ENCODE assay signal across 1 cellular context in the genomic region with DNA sequence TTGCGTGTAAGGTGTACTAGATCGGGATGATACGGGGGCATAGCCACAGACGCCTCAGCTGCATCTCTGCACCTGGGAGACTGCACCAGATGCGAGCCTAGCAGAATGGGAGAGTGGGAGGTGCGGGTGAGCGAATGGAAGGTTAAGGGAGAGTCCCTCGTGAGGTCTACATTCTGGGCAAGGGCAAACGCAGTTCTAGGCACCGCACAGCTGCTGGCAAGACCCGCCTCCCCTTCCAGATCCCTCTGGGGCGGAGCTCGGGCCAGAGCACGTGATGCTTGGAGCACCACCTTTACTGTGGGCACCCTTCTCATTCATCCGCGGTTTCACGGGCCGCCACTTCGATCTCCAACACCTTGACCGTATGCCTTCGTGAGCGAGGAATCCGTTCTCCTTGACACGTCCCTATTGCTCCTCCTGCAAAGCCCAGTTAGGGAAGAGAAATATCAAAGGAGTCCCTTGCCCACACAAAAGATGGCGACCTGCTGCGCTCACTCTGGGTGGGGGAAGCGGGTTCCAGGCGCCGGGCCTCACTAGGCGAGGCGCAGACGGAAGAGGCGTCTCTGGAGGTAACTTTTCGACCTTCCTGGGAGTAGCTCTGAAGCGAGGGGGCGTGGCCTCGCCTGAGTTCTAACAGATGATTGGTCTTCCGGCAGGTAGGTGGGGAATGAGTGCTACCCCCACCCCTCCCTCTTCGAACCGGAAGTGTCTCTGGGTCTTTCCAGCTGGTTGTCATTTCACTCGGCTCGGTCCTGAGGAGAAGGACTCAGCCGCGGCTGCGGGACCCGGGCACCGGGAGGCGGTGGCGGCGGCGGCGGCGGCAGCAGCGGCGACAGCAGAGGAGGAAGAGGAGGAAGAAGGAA.
A peak's percentile ranks its signal among the peaks of the same experiment; 100 is the strongest.
TF ChIP-seq lines count a peak whose summit lies in the region.

A gene (plus strand): TSS at position 740 of the 863 bp plus-strand sequence. CDS start 1,385 bp downstream, outside the sequence.

TF ChIP-seq in HEK293, 187 proteins besides CTCF, POLR2A, EP300 and RAD21 (continued from another document and continues in another):
- TF ChIP-seq, protein P1, sequence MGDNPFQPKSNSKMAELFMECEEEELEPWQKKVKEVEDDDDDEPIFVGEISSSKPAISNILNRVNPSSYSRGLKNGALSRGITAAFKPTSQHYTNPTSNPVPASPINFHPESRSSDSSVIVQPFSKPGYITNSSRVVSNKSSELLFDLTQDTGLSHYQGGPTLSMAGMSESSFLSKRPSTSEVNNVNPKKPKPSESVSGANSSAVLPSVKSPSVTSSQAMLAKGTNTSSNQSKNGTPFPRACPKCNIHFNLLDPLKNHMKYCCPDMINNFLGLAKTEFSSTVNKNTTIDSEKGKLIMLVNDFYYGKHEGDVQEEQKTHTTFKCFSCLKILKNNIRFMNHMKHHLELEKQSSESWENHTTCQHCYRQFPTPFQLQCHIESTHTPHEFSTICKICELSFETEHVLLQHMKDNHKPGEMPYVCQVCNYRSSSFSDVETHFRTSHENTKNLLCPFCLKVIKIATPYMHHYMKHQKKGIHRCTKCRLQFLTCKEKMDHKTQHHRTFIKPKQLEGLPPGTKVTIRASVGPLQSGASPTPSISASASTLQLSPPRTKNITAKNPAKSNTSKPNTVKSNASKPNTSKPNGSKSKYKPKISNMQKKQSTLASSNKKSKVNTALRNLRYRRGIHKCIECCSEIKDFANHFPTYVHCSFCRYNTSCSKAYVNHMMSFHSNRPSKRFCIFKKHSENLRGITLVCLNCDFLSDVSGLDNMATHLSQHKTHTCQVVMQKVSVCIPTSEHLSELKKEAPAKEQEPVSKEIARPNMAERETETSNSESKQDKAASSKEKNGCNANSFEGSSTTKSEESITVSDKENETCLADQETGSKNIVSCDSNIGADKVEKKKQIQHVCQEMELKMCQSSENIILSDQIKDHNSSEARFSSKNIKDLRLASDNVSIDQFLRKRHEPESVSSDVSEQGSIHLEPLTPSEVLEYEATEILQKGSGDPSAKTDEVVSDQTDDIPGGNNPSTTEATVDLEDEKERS (tag by site-specific recombination; IDR thresholded peaks at IDR 0.05): no peak
- TF ChIP-seq KLF10 (tag by site-specific recombination; IDR thresholded peaks at IDR 0.05) (peak; percentile 29; the same call in 1 of the 2 replicates), ZIC2 (tag by site-specific recombination; IDR thresholded peaks at IDR 0.05) (no peak; the same call in 1 of the 2 replicates), ZNF555 (tag by site-specific recombination; conservative IDR thresholded peaks at IDR 0.05) (no peak), ZNF626 (tag by site-specific recombination; IDR thresholded peaks at IDR 0.05) (no peak), ZNF350 (tag by site-specific recombination; IDR thresholded peaks at IDR 0.05) (no peak), BCL11B (tag by site-specific recombination; IDR thresholded peaks at IDR 0.05; ENCODE audit: low read depth) (no peak), GLIS1 (tag by site-specific recombination; IDR thresholded peaks at IDR 0.05) (peak; percentile 58), ZNF621 (tag by site-specific recombination; IDR thresholded peaks at IDR 0.05) (no peak), YY2 (tag by site-specific recombination; IDR thresholded peaks at IDR 0.05) (peak; percentile 87), ZNF549 (tag by site-specific recombination; IDR thresholded peaks at IDR 0.05) (no peak), ZNF174 (tag by site-specific recombination; IDR thresholded peaks at IDR 0.05) (no peak), ZNF248 (tag by site-specific recombination; IDR thresholded peaks at IDR 0.05) (no peak), ZNF184 (tag by site-specific recombination; IDR thresholded peaks at IDR 0.05) (no peak), ZNF658 (tag by site-specific recombination; IDR thresholded peaks at IDR 0.05) (no peak), ZNF548 (tag by site-specific recombination; IDR thresholded peaks at IDR 0.05) (no peak), GLI4 (tag by site-specific recombination; IDR thresholded peaks at IDR 0.05) (no peak), SALL2 (tag by site-specific recombination; IDR thresholded peaks at IDR 0.05; ENCODE audit: borderline replicate concordance) (no peak), ZNF10 (tag by site-specific recombination; IDR thresholded peaks at IDR 0.05) (peak; percentile 100), MZF1 (tag by site-specific recombination; IDR thresholded peaks at IDR 0.05; ENCODE audit: borderline replicate concordance) (no peak), ZNF521 (tag by site-specific recombination; IDR thresholded peaks at IDR 0.05) (no peak), ZNF114 (tag by site-specific recombination; IDR thresholded peaks at IDR 0.05) (no peak), ZNF416 (tag by site-specific recombination; IDR thresholded peaks at IDR 0.05) (no peak), ZNF426 (tag by site-specific recombination; IDR thresholded peaks at IDR 0.05) (no peak), ZNF341 (tag by site-specific recombination; IDR thresholded peaks at IDR 0.05; ENCODE audit: low read depth) (peak; percentile 85), ZNF239 (tag by site-specific recombination; IDR thresholded peaks at IDR 0.05) (no peak), OSR2 (tag by site-specific recombination; IDR thresholded peaks at IDR 0.05) (no peak)
- TF ChIP-seq, protein P2, sequence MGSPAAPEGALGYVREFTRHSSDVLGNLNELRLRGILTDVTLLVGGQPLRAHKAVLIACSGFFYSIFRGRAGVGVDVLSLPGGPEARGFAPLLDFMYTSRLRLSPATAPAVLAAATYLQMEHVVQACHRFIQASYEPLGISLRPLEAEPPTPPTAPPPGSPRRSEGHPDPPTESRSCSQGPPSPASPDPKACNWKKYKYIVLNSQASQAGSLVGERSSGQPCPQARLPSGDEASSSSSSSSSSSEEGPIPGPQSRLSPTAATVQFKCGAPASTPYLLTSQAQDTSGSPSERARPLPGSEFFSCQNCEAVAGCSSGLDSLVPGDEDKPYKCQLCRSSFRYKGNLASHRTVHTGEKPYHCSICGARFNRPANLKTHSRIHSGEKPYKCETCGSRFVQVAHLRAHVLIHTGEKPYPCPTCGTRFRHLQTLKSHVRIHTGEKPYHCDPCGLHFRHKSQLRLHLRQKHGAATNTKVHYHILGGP (tag by site-specific recombination; IDR thresholded peaks at IDR 0.05): no peak
- TF ChIP-seq, protein P3, sequence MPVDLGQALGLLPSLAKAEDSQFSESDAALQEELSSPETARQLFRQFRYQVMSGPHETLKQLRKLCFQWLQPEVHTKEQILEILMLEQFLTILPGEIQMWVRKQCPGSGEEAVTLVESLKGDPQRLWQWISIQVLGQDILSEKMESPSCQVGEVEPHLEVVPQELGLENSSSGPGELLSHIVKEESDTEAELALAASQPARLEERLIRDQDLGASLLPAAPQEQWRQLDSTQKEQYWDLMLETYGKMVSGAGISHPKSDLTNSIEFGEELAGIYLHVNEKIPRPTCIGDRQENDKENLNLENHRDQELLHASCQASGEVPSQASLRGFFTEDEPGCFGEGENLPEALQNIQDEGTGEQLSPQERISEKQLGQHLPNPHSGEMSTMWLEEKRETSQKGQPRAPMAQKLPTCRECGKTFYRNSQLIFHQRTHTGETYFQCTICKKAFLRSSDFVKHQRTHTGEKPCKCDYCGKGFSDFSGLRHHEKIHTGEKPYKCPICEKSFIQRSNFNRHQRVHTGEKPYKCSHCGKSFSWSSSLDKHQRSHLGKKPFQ (tag by site-specific recombination; IDR thresholded peaks at IDR 0.05): no peak
- TF ChIP-seq, protein P4, sequence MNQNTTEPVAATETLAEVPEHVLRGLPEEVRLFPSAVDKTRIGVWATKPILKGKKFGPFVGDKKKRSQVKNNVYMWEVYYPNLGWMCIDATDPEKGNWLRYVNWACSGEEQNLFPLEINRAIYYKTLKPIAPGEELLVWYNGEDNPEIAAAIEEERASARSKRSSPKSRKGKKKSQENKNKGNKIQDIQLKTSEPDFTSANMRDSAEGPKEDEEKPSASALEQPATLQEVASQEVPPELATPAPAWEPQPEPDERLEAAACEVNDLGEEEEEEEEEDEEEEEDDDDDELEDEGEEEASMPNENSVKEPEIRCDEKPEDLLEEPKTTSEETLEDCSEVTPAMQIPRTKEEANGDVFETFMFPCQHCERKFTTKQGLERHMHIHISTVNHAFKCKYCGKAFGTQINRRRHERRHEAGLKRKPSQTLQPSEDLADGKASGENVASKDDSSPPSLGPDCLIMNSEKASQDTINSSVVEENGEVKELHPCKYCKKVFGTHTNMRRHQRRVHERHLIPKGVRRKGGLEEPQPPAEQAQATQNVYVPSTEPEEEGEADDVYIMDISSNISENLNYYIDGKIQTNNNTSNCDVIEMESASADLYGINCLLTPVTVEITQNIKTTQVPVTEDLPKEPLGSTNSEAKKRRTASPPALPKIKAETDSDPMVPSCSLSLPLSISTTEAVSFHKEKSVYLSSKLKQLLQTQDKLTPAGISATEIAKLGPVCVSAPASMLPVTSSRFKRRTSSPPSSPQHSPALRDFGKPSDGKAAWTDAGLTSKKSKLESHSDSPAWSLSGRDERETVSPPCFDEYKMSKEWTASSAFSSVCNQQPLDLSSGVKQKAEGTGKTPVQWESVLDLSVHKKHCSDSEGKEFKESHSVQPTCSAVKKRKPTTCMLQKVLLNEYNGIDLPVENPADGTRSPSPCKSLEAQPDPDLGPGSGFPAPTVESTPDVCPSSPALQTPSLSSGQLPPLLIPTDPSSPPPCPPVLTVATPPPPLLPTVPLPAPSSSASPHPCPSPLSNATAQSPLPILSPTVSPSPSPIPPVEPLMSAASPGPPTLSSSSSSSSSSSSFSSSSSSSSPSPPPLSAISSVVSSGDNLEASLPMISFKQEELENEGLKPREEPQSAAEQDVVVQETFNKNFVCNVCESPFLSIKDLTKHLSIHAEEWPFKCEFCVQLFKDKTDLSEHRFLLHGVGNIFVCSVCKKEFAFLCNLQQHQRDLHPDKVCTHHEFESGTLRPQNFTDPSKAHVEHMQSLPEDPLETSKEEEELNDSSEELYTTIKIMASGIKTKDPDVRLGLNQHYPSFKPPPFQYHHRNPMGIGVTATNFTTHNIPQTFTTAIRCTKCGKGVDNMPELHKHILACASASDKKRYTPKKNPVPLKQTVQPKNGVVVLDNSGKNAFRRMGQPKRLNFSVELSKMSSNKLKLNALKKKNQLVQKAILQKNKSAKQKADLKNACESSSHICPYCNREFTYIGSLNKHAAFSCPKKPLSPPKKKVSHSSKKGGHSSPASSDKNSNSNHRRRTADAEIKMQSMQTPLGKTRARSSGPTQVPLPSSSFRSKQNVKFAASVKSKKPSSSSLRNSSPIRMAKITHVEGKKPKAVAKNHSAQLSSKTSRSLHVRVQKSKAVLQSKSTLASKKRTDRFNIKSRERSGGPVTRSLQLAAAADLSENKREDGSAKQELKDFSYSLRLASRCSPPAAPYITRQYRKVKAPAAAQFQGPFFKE (tag by site-specific recombination; IDR thresholded peaks at IDR 0.05; ENCODE audit: borderline replicate concordance): no peak
- TF ChIP-seq, protein P5, sequence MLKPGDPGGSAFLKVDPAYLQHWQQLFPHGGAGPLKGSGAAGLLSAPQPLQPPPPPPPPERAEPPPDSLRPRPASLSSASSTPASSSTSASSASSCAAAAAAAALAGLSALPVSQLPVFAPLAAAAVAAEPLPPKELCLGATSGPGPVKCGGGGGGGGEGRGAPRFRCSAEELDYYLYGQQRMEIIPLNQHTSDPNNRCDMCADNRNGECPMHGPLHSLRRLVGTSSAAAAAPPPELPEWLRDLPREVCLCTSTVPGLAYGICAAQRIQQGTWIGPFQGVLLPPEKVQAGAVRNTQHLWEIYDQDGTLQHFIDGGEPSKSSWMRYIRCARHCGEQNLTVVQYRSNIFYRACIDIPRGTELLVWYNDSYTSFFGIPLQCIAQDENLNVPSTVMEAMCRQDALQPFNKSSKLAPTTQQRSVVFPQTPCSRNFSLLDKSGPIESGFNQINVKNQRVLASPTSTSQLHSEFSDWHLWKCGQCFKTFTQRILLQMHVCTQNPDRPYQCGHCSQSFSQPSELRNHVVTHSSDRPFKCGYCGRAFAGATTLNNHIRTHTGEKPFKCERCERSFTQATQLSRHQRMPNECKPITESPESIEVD (tag by site-specific recombination; IDR thresholded peaks at IDR 0.05): no peak
- TF ChIP-seq, protein P6, sequence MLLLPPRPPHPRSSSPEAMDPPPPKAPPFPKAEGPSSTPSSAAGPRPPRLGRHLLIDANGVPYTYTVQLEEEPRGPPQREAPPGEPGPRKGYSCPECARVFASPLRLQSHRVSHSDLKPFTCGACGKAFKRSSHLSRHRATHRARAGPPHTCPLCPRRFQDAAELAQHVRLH (tag by site-specific recombination; IDR thresholded peaks at IDR 0.05): peak; percentile 97
- TF ChIP-seq, protein P7, sequence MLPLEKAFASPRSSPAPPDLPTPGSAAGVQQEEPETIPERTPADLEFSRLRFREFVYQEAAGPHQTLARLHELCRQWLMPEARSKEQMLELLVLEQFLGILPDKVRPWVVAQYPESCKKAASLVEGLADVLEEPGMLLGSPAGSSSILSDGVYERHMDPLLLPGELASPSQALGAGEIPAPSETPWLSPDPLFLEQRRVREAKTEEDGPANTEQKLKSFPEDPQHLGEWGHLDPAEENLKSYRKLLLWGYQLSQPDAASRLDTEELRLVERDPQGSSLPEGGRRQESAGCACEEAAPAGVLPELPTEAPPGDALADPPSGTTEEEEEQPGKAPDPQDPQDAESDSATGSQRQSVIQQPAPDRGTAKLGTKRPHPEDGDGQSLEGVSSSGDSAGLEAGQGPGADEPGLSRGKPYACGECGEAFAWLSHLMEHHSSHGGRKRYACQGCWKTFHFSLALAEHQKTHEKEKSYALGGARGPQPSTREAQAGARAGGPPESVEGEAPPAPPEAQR (tag by site-specific recombination; IDR thresholded peaks at IDR 0.05): no peak
- TF ChIP-seq, protein P8, sequence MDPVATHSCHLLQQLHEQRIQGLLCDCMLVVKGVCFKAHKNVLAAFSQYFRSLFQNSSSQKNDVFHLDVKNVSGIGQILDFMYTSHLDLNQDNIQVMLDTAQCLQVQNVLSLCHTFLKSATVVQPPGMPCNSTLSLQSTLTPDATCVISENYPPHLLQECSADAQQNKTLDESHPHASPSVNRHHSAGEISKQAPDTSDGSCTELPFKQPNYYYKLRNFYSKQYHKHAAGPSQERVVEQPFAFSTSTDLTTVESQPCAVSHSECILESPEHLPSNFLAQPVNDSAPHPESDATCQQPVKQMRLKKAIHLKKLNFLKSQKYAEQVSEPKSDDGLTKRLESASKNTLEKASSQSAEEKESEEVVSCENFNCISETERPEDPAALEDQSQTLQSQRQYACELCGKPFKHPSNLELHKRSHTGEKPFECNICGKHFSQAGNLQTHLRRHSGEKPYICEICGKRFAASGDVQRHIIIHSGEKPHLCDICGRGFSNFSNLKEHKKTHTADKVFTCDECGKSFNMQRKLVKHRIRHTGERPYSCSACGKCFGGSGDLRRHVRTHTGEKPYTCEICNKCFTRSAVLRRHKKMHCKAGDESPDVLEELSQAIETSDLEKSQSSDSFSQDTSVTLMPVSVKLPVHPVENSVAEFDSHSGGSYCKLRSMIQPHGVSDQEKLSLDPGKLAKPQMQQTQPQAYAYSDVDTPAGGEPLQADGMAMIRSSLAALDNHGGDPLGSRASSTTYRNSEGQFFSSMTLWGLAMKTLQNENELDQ (tag by site-specific recombination; IDR thresholded peaks at IDR 0.05; ENCODE audit: low read depth): no peak
- TF ChIP-seq, protein P9, sequence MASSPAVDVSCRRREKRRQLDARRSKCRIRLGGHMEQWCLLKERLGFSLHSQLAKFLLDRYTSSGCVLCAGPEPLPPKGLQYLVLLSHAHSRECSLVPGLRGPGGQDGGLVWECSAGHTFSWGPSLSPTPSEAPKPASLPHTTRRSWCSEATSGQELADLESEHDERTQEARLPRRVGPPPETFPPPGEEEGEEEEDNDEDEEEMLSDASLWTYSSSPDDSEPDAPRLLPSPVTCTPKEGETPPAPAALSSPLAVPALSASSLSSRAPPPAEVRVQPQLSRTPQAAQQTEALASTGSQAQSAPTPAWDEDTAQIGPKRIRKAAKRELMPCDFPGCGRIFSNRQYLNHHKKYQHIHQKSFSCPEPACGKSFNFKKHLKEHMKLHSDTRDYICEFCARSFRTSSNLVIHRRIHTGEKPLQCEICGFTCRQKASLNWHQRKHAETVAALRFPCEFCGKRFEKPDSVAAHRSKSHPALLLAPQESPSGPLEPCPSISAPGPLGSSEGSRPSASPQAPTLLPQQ (tag by site-specific recombination; IDR thresholded peaks at IDR 0.05): peak; percentile 63; the same call in 1 of the 2 replicates
